Comparison of ENCODE assay signal across 12 cellular contexts in the genomic region with DNA sequence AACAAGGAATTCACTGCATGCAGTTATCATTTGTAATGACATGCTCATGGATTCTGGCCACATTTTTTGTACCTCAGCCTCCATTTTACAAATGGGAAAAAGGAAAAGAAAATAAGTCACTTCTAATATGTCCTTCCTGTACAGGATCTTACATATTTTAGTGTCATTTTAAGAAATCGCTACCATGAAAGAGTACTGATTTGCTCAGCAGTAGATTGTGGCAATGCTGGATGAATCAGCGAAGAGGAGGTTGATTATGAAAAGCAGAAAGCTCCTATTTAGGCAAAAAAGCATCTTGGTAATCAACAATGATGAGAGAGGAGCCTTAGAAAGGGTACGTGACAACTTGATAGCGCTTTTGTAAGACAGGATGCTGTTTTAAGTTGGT.
"Had no signal": no experiment of that assay in that cellular context is flagged by ENCODE, and none has a peak within 500 bp of the region (broad histone marks: within the 10 kb centered on the region; RNA-seq: fewer than 3 reads in every experiment).

No MANE protein-coding gene starts in this region.

- H3K4me1 Mint-ChIP-seq: activated B cell treated with CpG ODN at 0.5 μM for 24 hours; activated naive CD8-positive, alpha-beta T cell treated with anti-CD3 and anti-CD28 coated beads, Interleukin-2, amount 50 U/mL, for 24 hours; central memory CD8-positive, alpha-beta T cell had no signal

- H3K9me3 Mint-ChIP-seq: activated B cell treated with CpG ODN at 0.5 μM for 24 hours; activated naive CD8-positive, alpha-beta T cell treated with anti-CD3 and anti-CD28 coated beads, Interleukin-2, amount 50 U/mL, for 24 hours; central memory CD8-positive, alpha-beta T cell; neural progenitor cell had no signal

- H3K27me3 Mint-ChIP-seq: activated B cell treated with CpG ODN at 0.5 μM for 24 hours; central memory CD8-positive, alpha-beta T cell had no signal

- H3K4me3 ChIP-seq: heart left ventricle, neural progenitor cell, pancreas, SK-N-MC, skin epidermis, thyroid gland had no signal

- DNase-seq: activated B cell treated with CpG ODN at 0.5 μM for 24 hours; activated naive CD4-positive, alpha-beta T cell; activated naive CD8-positive, alpha-beta T cell treated with anti-CD3 and anti-CD28 coated beads, Interleukin-2, amount 50 U/mL, for 24 hours; activated T-cell treated with anti-CD3 and anti-CD28 coated beads, Interleukin-2, amount 50 U/mL, for 48 hours; heart left ventricle; mesendoderm; pancreas; thyroid gland had no signal

- H3K4me3 Mint-ChIP-seq: activated B cell treated with CpG ODN at 0.5 μM for 24 hours; activated naive CD8-positive, alpha-beta T cell treated with anti-CD3 and anti-CD28 coated beads, Interleukin-2, amount 50 U/mL, for 24 hours; central memory CD8-positive, alpha-beta T cell; neural progenitor cell had no signal

- ATAC-seq: activated naive CD8-positive, alpha-beta T cell treated with anti-CD3 and anti-CD28 coated beads, Interleukin-2, amount 50 U/mL, for 24 hours; heart left ventricle; pancreas had no signal

- H3K27ac Mint-ChIP-seq: activated B cell treated with CpG ODN at 0.5 μM for 24 hours; activated naive CD8-positive, alpha-beta T cell treated with anti-CD3 and anti-CD28 coated beads, Interleukin-2, amount 50 U/mL, for 24 hours; neural progenitor cell had no signal

- H3K27ac ChIP-seq: heart left ventricle, neural progenitor cell, pancreas, SK-N-MC, skin epidermis, thyroid gland had no signal
